In the genomic region with DNA sequence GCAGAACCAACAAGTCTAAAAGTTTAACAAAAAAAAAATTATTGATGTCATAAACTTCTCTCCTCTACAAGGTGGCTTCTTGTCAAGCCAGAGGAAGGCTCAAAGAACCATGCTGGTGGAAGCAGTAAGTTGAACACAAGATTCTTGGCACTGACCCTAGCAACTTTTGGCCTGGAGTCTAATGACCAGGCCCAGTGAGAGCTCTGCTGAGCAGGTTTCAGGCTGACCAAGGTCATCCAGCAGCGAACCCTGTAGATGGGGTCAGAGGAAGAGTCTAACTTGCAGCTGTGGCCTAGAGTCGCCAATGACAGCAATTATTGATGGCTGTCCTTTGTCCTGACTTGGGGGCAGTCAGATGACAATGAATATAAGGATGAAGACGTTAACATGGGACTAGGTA, we compare ENCODE assay signal across 15 cellular contexts. TPM values are rescaled to one million over a fixed set of nuclear protein-coding genes. Genes with fewer than 3 reads are reported as not detected.
DNase-seq lines count a peak whose midpoint lies in the region; ATAC-seq and TF ChIP-seq lines count a peak whose summit lies in the region.
"Had no signal": no experiment of that assay in that cellular context is flagged by ENCODE, and none has a peak within 500 bp of the region (broad histone marks: within the 10 kb centered on the region; RNA-seq: fewer than 3 reads in every experiment).

No MANE protein-coding gene starts in this region.

- H3K36me3 ChIP-seq in left ventricle myocardium inferior (no peaks in the 10 kb centered on the region), adrenal gland (replicated peaks in 1 of 2) (no peaks in the 10 kb centered on the region), ovary (no peaks in the 10 kb centered on the region)

- no peak for TF ChIP-seq EP300 in ovary (IDR thresholded peaks at IDR 0.05)

- peaks cover 21% of the 10 kb centered on the region for H3K4me1 ChIP-seq in left ventricle myocardium inferior
- peaks cover 15 to 18% of the 10 kb centered on the region in 2 donors for H3K4me1 ChIP-seq in adrenal gland (replicated peaks in 1 of 2)
- peaks cover 8% of the 10 kb centered on the region for H3K4me1 ChIP-seq in ovary (ENCODE audit: insufficient read depth)

- WGBS in adrenal gland, 4 donors = 19 to 35% (median 21%) methylated on average over 2 to 3 of the region's 3 CpGs
- 25 to 36% (median 25%) methylated on average over 3 of the region's 3 CpGs for WGBS in ovary, 3 donors

- peak; percentile 43 for ATAC-seq in left ventricle myocardium superior
- no peak for ATAC-seq in omental fat pad (ENCODE audit: low FRiP score)
- ATAC-seq: CD8-positive, alpha-beta T cell; HCT116 had no signal

- H3K4me3 ChIP-seq in left ventricle myocardium inferior = no peak overlapping the region
- no peak overlapping the region for H3K4me3 ChIP-seq in adrenal gland
- H3K4me3 ChIP-seq in ovary = no peak overlapping the region

- no peak for TF ChIP-seq CTCF in left ventricle myocardium inferior (IDR thresholded peaks at IDR 0.05; ENCODE audit: borderline replicate concordance)
- TF ChIP-seq CTCF in adrenal gland (IDR thresholded peaks at IDR 0.05) = no peak
- no peak for TF ChIP-seq CTCF in ovary (IDR thresholded peaks at IDR 0.05)
- no peak for TF ChIP-seq CTCF in omental fat pad (IDR thresholded peaks at IDR 0.05)
- TF ChIP-seq CTCF in GM20000 (IDR thresholded peaks at IDR 0.05; ENCODE audit: extremely low read depth, missing control alignments) = no peak

- intact Hi-C loops in left ventricle myocardium superior (cut with micrococcal nuclease) (no loop called here), left ventricle myocardium inferior (cut with micrococcal nuclease) (no loop called here), adrenal gland (cut with DNase I) (no loop called here), ovary (cut with DNase I) (no loop called here)

- DNase-seq in left ventricle myocardium superior = no peak
- no peak for DNase-seq in left ventricle myocardium inferior
- peak; percentile 36 to 77 (median 68) for DNase-seq in adrenal gland
- peak; percentile 30 to 60 (median 44) for DNase-seq in ovary
- no peak for DNase-seq in omental fat pad (ENCODE audit: low spot score)
- DNase-seq in GM20000 (ENCODE audit: low spot score) = no peak
- no peak for DNase-seq in islet precursor cell
- DNase-seq: CD8-positive, alpha-beta T cell; COR-L47; DMS153; DMS79 treated with DMSO at 0.1 percent for 48 hours; EL had no signal

- no peak for TF ChIP-seq POLR2A in adrenal gland (IDR thresholded peaks at IDR 0.05)
- TF ChIP-seq POLR2A in ovary (IDR thresholded peaks at IDR 0.05) = no peak

- H3K27me3 ChIP-seq in left ventricle myocardium inferior (ENCODE audit: low read depth) (no peaks in the 10 kb centered on the region), adrenal gland (no peaks in the 10 kb centered on the region), ovary (no peaks in the 10 kb centered on the region)

- H3K27ac ChIP-seq in left ventricle myocardium inferior (replicated peaks) (no peak overlapping the region), adrenal gland (peak overlapping the region in 4 of 5 donors; percentile 1 to 74 (median 52)), ovary (peak overlapping the region in 1 of 2 donors; percentile 6)
- H3K27ac ChIP-seq: 22Rv1 had no signal

- no peaks in the 10 kb centered on the region for H3K9me3 ChIP-seq in left ventricle myocardium inferior (replicated peaks)
- H3K9me3 ChIP-seq in adrenal gland (replicated peaks in 1 of 3) = no peaks in the 10 kb centered on the region
- no peaks in the 10 kb centered on the region for H3K9me3 ChIP-seq in ovary

RNA-seq across cellular contexts. Expression of a gene that starts 43.1 kb away (rescaled TPM):
- total RNA-seq in left ventricle myocardium superior = 147 TPM
- 114 TPM for total RNA-seq in left ventricle myocardium inferior
- 100 to 1,000 TPM in 1 of 8 donors, 10 to 100 TPM in 7; 11.5 to 126 (median 72.6) TPM for total RNA-seq in adrenal gland
- 10 to 100 TPM; 16.4 to 60.2 (median 32.2) TPM for polyA plus RNA-seq in adrenal gland
- 100 to 1,000 TPM in 5 of 7 donors, 10 to 100 TPM in 2; 68.1 to 161 (median 112) TPM for total RNA-seq in ovary
- polyA plus RNA-seq in ovary = 100 to 1,000 TPM in 1 of 2 donors, 10 to 100 TPM in 1; 79.7 to 102 TPM
- 10 to 100 TPM; 22.8 to 47.4 (median 37.5) TPM for total RNA-seq in omental fat pad
- total RNA-seq: CD8-positive, alpha-beta T cell had no signal
- polyA plus RNA-seq: CD14-positive monocyte had no signal

Comparison
In these comparisons a context has a peak if more than half of its experiments do, and no peak if none do; other contexts are left out.
1. DNase-seq: peak in adrenal gland (7 of 7) and ovary (5 of 5); none in left ventricle myocardium superior (single experiment), left ventricle myocardium inferior (single experiment), omental fat pad (single experiment), GM20000 (single experiment) and islet precursor cell (single experiment).